In genomic region chr14:70189678-70190077, GRCh38 we compare ENCODE assay signal across 1 cellular context.
TF ChIP-seq lines count a peak whose summit lies in the region.

No MANE protein-coding gene starts in this region.

TF ChIP-seq in H1, 55 proteins besides CTCF, POLR2A, EP300 and RAD21:
- TF ChIP-seq KDM4A (IDR thresholded peaks at IDR 0.05; ENCODE audit: low read depth, low read length, severe bottlenecking) = no peak
- no peak for TF ChIP-seq RFX5 (IDR thresholded peaks at IDR 0.05; ENCODE audit: borderline replicate concordance, low read depth, low read length)
- no peak for TF ChIP-seq BRCA1 (IDR thresholded peaks at IDR 0.05; ENCODE audit: low read depth, low read length)
- no peak for TF ChIP-seq SIX5 (IDR thresholded peaks at IDR 0.05; ENCODE audit: low read depth, low read length)
- TF ChIP-seq ATF2 (IDR thresholded peaks at IDR 0.05; ENCODE audit: low read length) = no peak
- TF ChIP-seq SIN3A (conservative IDR thresholded peaks at IDR 0.05 in 1 of 2, IDR thresholded peaks at IDR 0.05 in 1 of 2; ENCODE audit: low read depth in 1 of 2, low read length in 2 of 2) = no peak
- TF ChIP-seq TCF12 (IDR thresholded peaks at IDR 0.05; ENCODE audit: low read depth, low read length) = no peak
- no peak for TF ChIP-seq CEBPB (IDR thresholded peaks at IDR 0.05; ENCODE audit: low read depth, low read length)
- TF ChIP-seq SRF (IDR thresholded peaks at IDR 0.05; ENCODE audit: low read depth, low read length) = no peak
- no peak for TF ChIP-seq NRF1 (IDR thresholded peaks at IDR 0.05; ENCODE audit: low read depth, low read length)
- TF ChIP-seq JUND (IDR thresholded peaks at IDR 0.05; ENCODE audit: low read length) = no peak
- TF ChIP-seq TAF7 (optimal IDR thresholded peaks at IDR 0.05; ENCODE audit: borderline replicate concordance, low read depth, low read length) = no peak
- TF ChIP-seq POLR2AphosphoS5 (IDR thresholded peaks at IDR 0.05; ENCODE audit: low read depth, low read length) = no peak
- no peak for TF ChIP-seq GABPA (IDR thresholded peaks at IDR 0.05; ENCODE audit: borderline replicate concordance, insufficient read depth, low read length)
- TF ChIP-seq KDM5A (IDR thresholded peaks at IDR 0.05; ENCODE audit: low read length) = no peak
- TF ChIP-seq EZH2 (IDR thresholded peaks at IDR 0.05; ENCODE audit: low read depth, low read length, severe bottlenecking) = no peak
- no peak for TF ChIP-seq CHD2 (IDR thresholded peaks at IDR 0.05; ENCODE audit: low read length)
- no peak for TF ChIP-seq CBX8 (IDR thresholded peaks at IDR 0.05; ENCODE audit: borderline replicate concordance, low read depth, low read length)
TF ChIP-seq in H1: peak in this region for 0.
